ENCODE assay signal across 22 cellular contexts in genomic region chr4:139743027-139743426, GRCh38.
A peak's percentile ranks its signal among the peaks of the same experiment; 100 is the strongest.
DNase-seq lines count a peak whose midpoint lies in the region; FAIRE-seq and TF ChIP-seq lines count a peak whose summit lies in the region.
"Had no signal": no experiment of that assay in that cellular context is flagged by ENCODE, and none has a peak within 500 bp of the region (broad histone marks: within the 10 kb centered on the region; RNA-seq: fewer than 3 reads in every experiment).

No MANE protein-coding gene starts in this region.

- H2BK12ac ChIP-seq in trophoblast cell (ENCODE audit: low read length), result no peak overlapping the region

- H3K4me2 ChIP-seq in trophoblast cell (ENCODE audit: low read length), result no peak overlapping the region

- DNase-seq in Calu3 (no peak), WERI-Rb-1 (no peak), glutamatergic neuron (no peak), trophoblast cell (no peak), H54 (ENCODE audit: insufficient read length, low spot score) (no peak), SW 1271 (lab: John Stamatoyannopoulos, UW) (no peak), NCI-H524 treated with DMSO at 0.1 percent for 48 hours (lab: John Stamatoyannopoulos, UW) (no peak)
- DNase-seq: CD8-positive, alpha-beta T cell; DMS53; HFFc6; Karpas-422; NCI-H1417 treated with DMSO at 0.1 percent for 48 hours; NCI-H187 treated with DMSO at 0.1 percent for 48 hours; NCI-H345; NCI-H526; Peyer's patch had no signal

- H3K4me3 Mint-ChIP-seq in Calu3 (ENCODE audit: low read depth, unreplicated experiment), result no peak overlapping the region
- H3K4me3 Mint-ChIP-seq in glutamatergic neuron (ENCODE audit: unreplicated experiment), result no peak overlapping the region
- H3K4me3 Mint-ChIP-seq: CD8-positive, alpha-beta T cell; HFFc6; IgD-negative memory B cell had no signal

- TF ChIP-seq CTCF in Calu3 (IDR thresholded peaks at IDR 0.05; ENCODE audit: unreplicated experiment) (no peak), WERI-Rb-1 (IDR thresholded peaks at IDR 0.05; ENCODE audit: low read depth, low read length) (no peak), glutamatergic neuron (IDR thresholded peaks at IDR 0.05; ENCODE audit: partially characterized antibody, unreplicated experiment) (no peak)

- H3K79me2 ChIP-seq in trophoblast cell (ENCODE audit: control insufficient read depth, insufficient read depth, low read length, poor library complexity), result no peaks in the 10 kb centered on the region

- H3K23ac ChIP-seq in trophoblast cell (ENCODE audit: low read length), result no peak overlapping the region

- H4K12ac ChIP-seq in trophoblast cell (ENCODE audit: low read depth, low read length), result no peak overlapping the region

- H2AFZ ChIP-seq in trophoblast cell (ENCODE audit: insufficient read depth, low read length, poor library complexity), result no peak overlapping the region

- H3K4me3 ChIP-seq in WERI-Rb-1 (ENCODE audit: low read depth, low read length) (no peak overlapping the region), trophoblast cell (ENCODE audit: low read depth, low read length) (no peak overlapping the region)
- H3K4me3 ChIP-seq: BLaER1 treated with 17β-estradiol and CSF1 and Interleukin-3, amounts not matched to agents 10 nM and 100 nM; Peyer's patch had no signal

- no peak for TF ChIP-seq POLR2A in H54 (IDR thresholded peaks at IDR 0.05; ENCODE audit: low read depth, low read length)

- intact Hi-C loops in Calu3 (cut with micrococcal nuclease; ENCODE audit: unreplicated experiment), result no loop called here

- H3K4me1 Mint-ChIP-seq in Calu3 (ENCODE audit: low read depth, unreplicated experiment), result peaks cover 9% of the 10 kb centered on the region
- peaks cover 49% of the 10 kb centered on the region for H3K4me1 Mint-ChIP-seq in glutamatergic neuron (ENCODE audit: low read depth, unreplicated experiment)
- H3K4me1 Mint-ChIP-seq: IgD-negative memory B cell had no signal

- H3K9me3 Mint-ChIP-seq in Calu3 (ENCODE audit: low read depth, unreplicated experiment) (no peaks in the 10 kb centered on the region), glutamatergic neuron (ENCODE audit: unreplicated experiment) (peaks cover 15% of the 10 kb centered on the region)
- H3K9me3 Mint-ChIP-seq: CD8-positive, alpha-beta T cell; HFFc6; IgD-negative memory B cell had no signal

- CTCF ChIA-PET in Calu3 (lab: Charles Lee), result no interaction called here

- H3K18ac ChIP-seq in trophoblast cell (ENCODE audit: low read length), result no peak overlapping the region

- H3K9ac ChIP-seq in trophoblast cell (ENCODE audit: low read length), result no peak overlapping the region
- H3K9ac ChIP-seq: BLaER1 treated with 17β-estradiol and CSF1 and Interleukin-3, amounts not matched to agents 10 nM and 100 nM had no signal

- H3K27ac ChIP-seq in WERI-Rb-1 (peak overlapping the region; percentile 82), trophoblast cell (ENCODE audit: low read depth, low read length) (no peak overlapping the region)
- H3K27ac ChIP-seq: Peyer's patch had no signal

- no peak overlapping the region for H3K4ac ChIP-seq in trophoblast cell (ENCODE audit: low read depth, low read length)

- no TSS peak for BruUV-seq in Calu3 (replicated peaks; lab: Mats Ljungman, UMichigan)

- no peaks in the 10 kb centered on the region for H3K36me3 Mint-ChIP-seq in Calu3 (ENCODE audit: insufficient read depth, unreplicated experiment)
- no peaks in the 10 kb centered on the region for H3K36me3 Mint-ChIP-seq in glutamatergic neuron (ENCODE audit: unreplicated experiment)
- H3K36me3 Mint-ChIP-seq: CD8-positive, alpha-beta T cell had no signal

- H3K9me3 ChIP-seq in WERI-Rb-1 (ENCODE audit: severe bottlenecking) (no peaks in the 10 kb centered on the region), trophoblast cell (ENCODE audit: insufficient read depth, low read depth, low read length) (no peaks in the 10 kb centered on the region)
- H3K9me3 ChIP-seq: BLaER1 treated with 17β-estradiol and CSF1 and Interleukin-3, amounts not matched to agents 10 nM and 100 nM; Peyer's patch had no signal

- no peak overlapping the region for H2BK5ac ChIP-seq in trophoblast cell (ENCODE audit: low read depth, low read length, poor library complexity)

- FAIRE-seq in H54 (lab: Jason Lieb, UNC), result no peak
- FAIRE-seq: GM12892, GM18507, H1, HTR-8/SVneo had no signal

- no peak overlapping the region for H2AK5ac ChIP-seq in trophoblast cell (ENCODE audit: low read length)

- no peak overlapping the region for H4K8ac ChIP-seq in trophoblast cell (ENCODE audit: low read depth, low read length)

- peak overlapping the region; percentile 49 for H3K27ac Mint-ChIP-seq in Calu3 (ENCODE audit: unreplicated experiment)
- H3K27ac Mint-ChIP-seq in glutamatergic neuron (ENCODE audit: unreplicated experiment), result peak overlapping the region; percentile 34
- H3K27ac Mint-ChIP-seq: CD8-positive, alpha-beta T cell; HFFc6; IgD-negative memory B cell had no signal

- H3K4me1 ChIP-seq in trophoblast cell (ENCODE audit: control insufficient read depth in 1 of 2, insufficient read depth in 2 of 2, low read length in 2 of 2), result peaks cover 11 to 19% of the 10 kb centered on the region in 2 experiments

- H3K14ac ChIP-seq in trophoblast cell (ENCODE audit: low read length), result no peak overlapping the region

- no peak overlapping the region for H4K91ac ChIP-seq in trophoblast cell (ENCODE audit: low read depth, low read length)

- H3K27me3 Mint-ChIP-seq in Calu3 (ENCODE audit: unreplicated experiment) (no peaks in the 10 kb centered on the region), glutamatergic neuron (ENCODE audit: unreplicated experiment) (peaks cover 5% of the 10 kb centered on the region)

- no CpG with 5 or more reads among the region's 5 CpGs for WGBS in trophoblast cell (ENCODE audit: extremely low coverage, insufficient coverage, insufficient read length)

- H3K79me1 ChIP-seq in trophoblast cell (ENCODE audit: low read length), result no peaks in the 10 kb centered on the region

- H3K36me3 ChIP-seq in WERI-Rb-1 (no peaks in the 10 kb centered on the region), trophoblast cell (ENCODE audit: control insufficient read depth in 1 of 2, insufficient read depth in 2 of 2, low read length in 2 of 2) (no peaks in the 10 kb centered on the region)
- H3K36me3 ChIP-seq: Peyer's patch had no signal

- peak overlapping the region; percentile 4 for H2BK120ac ChIP-seq in trophoblast cell (ENCODE audit: insufficient read depth, low read length, poor library complexity)

- H3K27me3 ChIP-seq in WERI-Rb-1 (ENCODE audit: insufficient read depth, low read depth, severe bottlenecking) (no peaks in the 10 kb centered on the region), trophoblast cell (ENCODE audit: insufficient read depth, low read length) (no peaks in the 10 kb centered on the region)
- H3K27me3 ChIP-seq: BLaER1 treated with 17β-estradiol and CSF1 and Interleukin-3, amounts not matched to agents 10 nM and 100 nM; Peyer's patch had no signal
